In genomic region chr4:186204103-186204559, GRCh38 we compare ENCODE assay signal across 8 cellular contexts. TPM values are rescaled to one million over a fixed set of nuclear protein-coding genes. Genes with fewer than 3 reads are reported as not detected.
DNase-seq lines count a peak whose midpoint lies in the region; ATAC-seq and TF ChIP-seq lines count a peak whose summit lies in the region.

No MANE protein-coding gene starts in this region.

- H3K4me2 ChIP-seq in skeletal muscle satellite cell (ENCODE audit: low read length) = peak overlapping the region; percentile 65

- no peaks in the 10 kb centered on the region for H3K27me3 Mint-ChIP-seq in chondrocyte (ENCODE audit: low read depth)

- H3K9me3 Mint-ChIP-seq in chondrocyte (ENCODE audit: low read depth) = peaks cover 8% of the 10 kb centered on the region

- peaks cover 5% of the 10 kb centered on the region for H3K36me3 ChIP-seq in skeletal muscle satellite cell (ENCODE audit: insufficient read depth, low read length)

- no peaks in the 10 kb centered on the region for H3K27me3 ChIP-seq in skeletal muscle satellite cell (ENCODE audit: control insufficient read depth, insufficient read depth, low read length)

- peak; percentile 29 for TF ChIP-seq POLR2A in GM19099 (IDR thresholded peaks at IDR 0.05; ENCODE audit: extremely low read depth, insufficient read length, low read depth)

- no peak overlapping the region for H3K4me3 Mint-ChIP-seq in chondrocyte (ENCODE audit: unreplicated experiment)

- H3K9ac ChIP-seq in skeletal muscle satellite cell (ENCODE audit: low read depth, low read length) = peak overlapping the region; percentile 59

- DNase-seq in NCI-H345 (lab: John Stamatoyannopoulos, UW) (peak; percentile 92), coronary artery (ENCODE audit: low spot score) (no peak), RPMI8226 (no peak), chondrocyte (ENCODE audit: low spot score) (no peak)

- no peak for TF ChIP-seq CTCF in coronary artery (IDR thresholded peaks at IDR 0.05)
- no peak for TF ChIP-seq CTCF in chondrocyte (IDR thresholded peaks at IDR 0.05)

- no peaks in the 10 kb centered on the region for H3K9me3 ChIP-seq in skeletal muscle satellite cell (replicated peaks; ENCODE audit: low read length)

- H3K36me3 Mint-ChIP-seq in chondrocyte (ENCODE audit: low read depth) = peaks cover 7% of the 10 kb centered on the region

- no peak overlapping the region for H3K27ac Mint-ChIP-seq in chondrocyte (ENCODE audit: unreplicated experiment)

- ATAC-seq in HG02840 (IDR thresholded peaks at IDR 0.05; ENCODE audit: low FRiP score, unreplicated experiment) (no peak), GM18520 (IDR thresholded peaks at IDR 0.05; ENCODE audit: unreplicated experiment) (no peak)

- H3K4me1 ChIP-seq in skeletal muscle satellite cell (ENCODE audit: control insufficient read depth, insufficient read depth, low read length) = no peaks in the 10 kb centered on the region

- H3K4me3 ChIP-seq in coronary artery (peak overlapping the region; percentile 63), skeletal muscle satellite cell (ENCODE audit: low read length) (peak overlapping the region; percentile 52)

- no peaks in the 10 kb centered on the region for H3K4me1 Mint-ChIP-seq in chondrocyte (ENCODE audit: low read depth)

- peak overlapping the region in 1 of 2 donors; percentile 82 for H3K27ac ChIP-seq in coronary artery

RNA-seq across cellular contexts. Expression of gene CYP4V2, which starts 12.8 kb away (rescaled TPM):
- 6.8 and 12.9 TPM in 2 replicates for total RNA-seq in skeletal muscle satellite cell (2012; rRNA removed)
- 13.3 to 13.4 TPM (median 13.4 TPM) in 3 replicates for total RNA-seq in chondrocyte

RNA-seq across cellular contexts. Expression of gene KLKB1, which starts 23.2 kb away (rescaled TPM):
- total RNA-seq in skeletal muscle satellite cell (2012; rRNA removed) = 0.25 TPM in 1 of 2 replicates, not detected in the other
- total RNA-seq in chondrocyte = 0.17 to 0.63 TPM in 2 of 3 replicates, not detected in the other
